In the genomic region with DNA sequence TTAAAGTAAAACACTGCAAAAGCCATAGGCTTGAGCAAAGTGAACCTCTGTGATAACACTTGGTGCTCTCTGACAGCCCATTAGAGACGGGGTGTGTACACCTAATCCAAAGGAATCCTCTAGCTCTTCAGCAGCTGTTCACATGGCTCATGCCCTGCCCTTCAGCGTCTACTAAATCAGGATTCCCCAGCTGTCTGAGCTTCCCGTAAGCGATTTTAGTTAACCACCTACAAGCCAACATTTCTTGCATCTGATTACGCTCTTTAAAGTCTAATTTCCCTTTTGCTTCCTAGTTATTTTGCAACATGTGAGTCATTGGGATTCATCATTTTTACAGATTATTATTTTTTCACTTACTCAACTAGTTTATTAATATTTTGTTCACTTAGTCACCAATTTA, we compare ENCODE assay signal across 1 cellular context.
TF ChIP-seq lines count a peak whose summit lies in the region.

No MANE protein-coding gene starts in this region.

TF ChIP-seq in HepG2, 621 proteins besides CTCF, POLR2A, EP300 and RAD21 (continued from another document):
- TF ChIP-seq, protein P1, sequence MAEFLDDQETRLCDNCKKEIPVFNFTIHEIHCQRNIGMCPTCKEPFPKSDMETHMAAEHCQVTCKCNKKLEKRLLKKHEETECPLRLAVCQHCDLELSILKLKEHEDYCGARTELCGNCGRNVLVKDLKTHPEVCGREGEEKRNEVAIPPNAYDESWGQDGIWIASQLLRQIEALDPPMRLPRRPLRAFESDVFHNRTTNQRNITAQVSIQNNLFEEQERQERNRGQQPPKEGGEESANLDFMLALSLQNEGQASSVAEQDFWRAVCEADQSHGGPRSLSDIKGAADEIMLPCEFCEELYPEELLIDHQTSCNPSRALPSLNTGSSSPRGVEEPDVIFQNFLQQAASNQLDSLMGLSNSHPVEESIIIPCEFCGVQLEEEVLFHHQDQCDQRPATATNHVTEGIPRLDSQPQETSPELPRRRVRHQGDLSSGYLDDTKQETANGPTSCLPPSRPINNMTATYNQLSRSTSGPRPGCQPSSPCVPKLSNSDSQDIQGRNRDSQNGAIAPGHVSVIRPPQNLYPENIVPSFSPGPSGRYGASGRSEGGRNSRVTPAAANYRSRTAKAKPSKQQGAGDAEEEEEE (CRISPR knock-in tag; IDR thresholded peaks at IDR 0.05; ENCODE audit: borderline replicate concordance), result no peak
- TF ChIP-seq SRSF9 (IDR thresholded peaks at IDR 0.05; ENCODE audit: borderline replicate concordance, insufficient read depth, low read depth, low read length, poor library complexity, severe bottlenecking) (no peak), NAIF1 (CRISPR knock-in tag; IDR thresholded peaks at IDR 0.05; ENCODE audit: borderline replicate concordance) (no peak)
